ENCODE assay signal across 1 cellular context in the genomic region with DNA sequence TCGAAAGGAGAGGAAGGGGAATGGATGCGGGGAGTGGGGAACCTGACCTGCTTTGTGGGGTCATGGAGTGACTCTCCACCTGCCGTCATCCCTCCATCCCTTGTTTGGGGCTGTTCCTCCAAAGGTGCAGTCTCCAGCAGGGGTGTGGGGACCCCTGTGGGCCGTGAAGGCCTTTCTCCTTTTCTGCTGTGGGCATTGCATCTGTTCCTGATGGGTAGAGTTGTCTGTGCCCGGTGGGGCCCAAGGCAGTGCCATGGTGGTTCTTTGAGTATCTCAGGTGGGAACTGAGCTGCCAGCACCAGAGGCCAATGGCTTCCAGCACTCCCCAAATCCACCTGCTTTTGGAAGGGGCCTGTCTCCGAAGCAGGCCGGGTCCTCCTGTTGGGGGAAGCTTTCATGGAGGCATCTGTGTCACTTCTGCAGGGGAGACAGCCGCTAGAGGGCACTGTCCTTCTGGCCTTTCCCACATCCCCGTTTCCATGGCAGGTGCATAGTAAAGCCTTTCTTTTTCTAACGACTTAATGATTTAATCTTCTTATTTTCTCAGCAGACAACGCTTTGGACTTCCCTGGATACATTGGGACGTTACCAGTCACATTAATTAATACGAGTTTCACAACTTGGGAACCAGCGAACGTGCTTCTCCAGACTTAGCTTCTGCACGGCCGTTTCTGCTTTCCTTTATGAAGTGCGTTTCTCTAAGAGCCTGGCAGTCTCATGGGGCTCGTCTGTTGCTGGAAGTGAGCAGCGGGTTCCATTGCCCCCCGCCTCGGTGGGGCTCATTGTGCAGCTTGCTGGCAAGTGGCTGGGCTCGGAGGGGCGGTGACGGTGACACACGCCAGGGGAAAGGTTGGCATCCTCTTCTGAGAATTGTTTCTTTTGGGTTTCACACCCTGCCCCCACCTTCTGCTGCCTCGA.
TF ChIP-seq lines count a peak whose summit lies in the region.

No MANE protein-coding gene starts in this region.

TF ChIP-seq in H1, 55 proteins besides CTCF, POLR2A, EP300 and RAD21:
- TF ChIP-seq SUZ12 (IDR thresholded peaks at IDR 0.05; ENCODE audit: low read length), result no peak
- TF ChIP-seq GABPA (IDR thresholded peaks at IDR 0.05; ENCODE audit: borderline replicate concordance, insufficient read depth, low read length), result peak; percentile 36; the same call in 1 of the 2 replicates
- TF ChIP-seq HDAC6 (IDR thresholded peaks at IDR 0.05; ENCODE audit: low read depth, low read length), result no peak
- peak; percentile 53; the same call in 1 of the 2 replicates for TF ChIP-seq YY1 (IDR thresholded peaks at IDR 0.05; ENCODE audit: low read depth, low read length)
- no peak for TF ChIP-seq TCF12 (IDR thresholded peaks at IDR 0.05; ENCODE audit: low read depth, low read length)
- no peak for TF ChIP-seq POU5F1 (IDR thresholded peaks at IDR 0.05; ENCODE audit: low read depth, low read length)
- TF ChIP-seq GTF2F1 (IDR thresholded peaks at IDR 0.05; ENCODE audit: borderline replicate concordance, low read depth, low read length), result no peak
- 0 out of 2 replicates have a peak, but pooled peaks have one; percentile 13 for TF ChIP-seq TBP (IDR thresholded peaks at IDR 0.05; ENCODE audit: low read depth, low read length)
- TF ChIP-seq KDM4A (IDR thresholded peaks at IDR 0.05; ENCODE audit: low read depth, low read length, severe bottlenecking), result no peak
- TF ChIP-seq KDM1A (IDR thresholded peaks at IDR 0.05; ENCODE audit: borderline replicate concordance, low read length), result no peak
- TF ChIP-seq BACH1 (IDR thresholded peaks at IDR 0.05; ENCODE audit: low read length), result no peak
- TF ChIP-seq SP1 (IDR thresholded peaks at IDR 0.05; ENCODE audit: low read depth, low read length), result no peak
